ENCODE assay signal across 33 cellular contexts in the genomic region with DNA sequence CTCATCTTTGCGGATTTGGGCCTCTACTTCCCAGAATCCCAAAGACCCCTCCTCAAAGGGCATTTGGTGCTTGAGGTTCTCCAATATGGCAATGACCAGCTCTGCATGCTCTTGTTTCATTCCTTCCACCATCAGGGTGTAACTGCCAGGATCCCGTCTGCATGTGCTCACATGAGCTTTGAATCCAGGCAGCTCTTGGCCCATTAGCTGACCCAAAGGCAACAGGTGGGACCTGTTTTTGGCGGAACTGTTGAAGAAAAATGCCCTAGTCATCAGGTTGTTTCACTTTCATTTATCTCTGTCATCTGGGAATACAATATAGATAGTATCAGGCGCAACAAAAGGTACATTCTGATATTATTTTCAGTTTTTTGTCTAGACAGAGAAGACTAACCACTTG.
DNase-seq lines count a peak whose midpoint lies in the region; ATAC-seq and TF ChIP-seq lines count a peak whose summit lies in the region.
"Had no signal": no experiment of that assay in that cellular context is flagged by ENCODE, and none has a peak within 500 bp of the region (broad histone marks: within the 10 kb centered on the region; RNA-seq: fewer than 3 reads in every experiment).

No MANE protein-coding gene starts in this region.

- H3K36me3 Mint-ChIP-seq in mesothelial cell of epicardium, result peaks cover 20% of the 10 kb centered on the region
- H3K36me3 Mint-ChIP-seq in type B pancreatic cell, result peaks cover 14% of the 10 kb centered on the region

- no peak overlapping the region for H3K4me3 Mint-ChIP-seq in mesothelial cell of epicardium
- H3K4me3 Mint-ChIP-seq in type B pancreatic cell, result no peak overlapping the region
- H3K4me3 Mint-ChIP-seq: CD4-positive, alpha-beta memory T cell had no signal

- H3K9me3 ChIP-seq in esophagus muscularis mucosa, result peaks cover 0 to 7% (median 3%) of the 10 kb centered on the region in 4 donors
- H3K9me3 ChIP-seq in right lobe of liver, result no peaks in the 10 kb centered on the region
- H3K9me3 ChIP-seq: SJSA1 had no signal

- intact Hi-C loops in esophagus muscularis mucosa (cut with DNase I), result no loop called here
- intact Hi-C loops in right lobe of liver (cut with DNase I), result no loop called here

- TF ChIP-seq CTCF in LNCaP clone FGC (IDR thresholded peaks at IDR 0.05; ENCODE audit: control insufficient read depth, extremely low read depth, insufficient read depth), result no peak
- no peak for TF ChIP-seq CTCF in esophagus muscularis mucosa (IDR thresholded peaks at IDR 0.05)
- TF ChIP-seq CTCF in mesothelial cell of epicardium (IDR thresholded peaks at IDR 0.05; ENCODE audit: unreplicated experiment), result no peak
- TF ChIP-seq CTCF in type B pancreatic cell (conservative IDR thresholded peaks at IDR 0.05), result no peak
- no peak for TF ChIP-seq CTCF in right lobe of liver (IDR thresholded peaks at IDR 0.05)

- ATAC-seq in SK-N-SH treated with all-trans-retinoic acid at 6 μM for 48 hours (no peak), right lobe of liver (no peak)
- ATAC-seq: A549, GM12878, HCT116, PC-3 had no signal

- DNase-seq in LNCaP clone FGC (ENCODE audit: low read depth) (peak; percentile 61), esophagus muscularis mucosa (ENCODE audit: extremely low spot score) (peak; percentile 72), mesothelial cell of epicardium (ENCODE audit: low spot score in 2 of 2, unreplicated experiment in 2 of 2) (no peak), type B pancreatic cell (ENCODE audit: extremely low spot score, unreplicated experiment) (no peak), NCI-H748 (lab: John Stamatoyannopoulos, UW; ENCODE audit: unreplicated experiment) (no peak), right lobe of liver (no peak)
- DNase-seq: AML-193; CD4-positive, alpha-beta memory T cell; COR-L47; DMS79; EL; GDM1; GOT3; NCI-H1092; NCI-H1436; NCI-H187; NCI-H2081 treated with DMSO at 0.1 percent for 48 hours; NCI-H2171; NCI-H345; NCI-H510A treated with DMSO at 0.1 percent for 48 hours; NCI-H748 treated with DMSO at 0.1 percent for 48 hours; PC-3; Right ventricle myocardium superior; RPMI8226 had no signal

- TF ChIP-seq EP300 in esophagus muscularis mucosa (IDR thresholded peaks at IDR 0.05), result no peak

- H3K4me1 Mint-ChIP-seq in mesothelial cell of epicardium (peaks cover 33% of the 10 kb centered on the region), type B pancreatic cell (ENCODE audit: unreplicated experiment) (peaks cover 23% of the 10 kb centered on the region)
- H3K4me1 Mint-ChIP-seq: CD4-positive, alpha-beta memory T cell had no signal

- H3K4me3 ChIP-seq in LNCaP clone FGC (ENCODE audit: low read depth, low read length) (no peak overlapping the region), esophagus muscularis mucosa (no peak overlapping the region), right lobe of liver (no peak overlapping the region)
- H3K4me3 ChIP-seq: A549; BLaER1 treated with 17β-estradiol and CSF1 and Interleukin-3, amounts not matched to agents 10 nM and 100 nM; GM12878; SJSA1 had no signal

- H3K27me3 Mint-ChIP-seq in mesothelial cell of epicardium (ENCODE audit: low read depth) (no peaks in the 10 kb centered on the region), type B pancreatic cell (no peaks in the 10 kb centered on the region)
- H3K27me3 Mint-ChIP-seq: CD4-positive, alpha-beta memory T cell; IgD-negative memory B cell had no signal

- no peaks in the 10 kb centered on the region for H3K27me3 ChIP-seq in esophagus muscularis mucosa
- H3K27me3 ChIP-seq in right lobe of liver, result no peaks in the 10 kb centered on the region
- H3K27me3 ChIP-seq: BLaER1 treated with 17β-estradiol and CSF1 and Interleukin-3, amounts not matched to agents 10 nM and 100 nM; SJSA1 had no signal

- H3K4me1 ChIP-seq in esophagus muscularis mucosa (peaks cover 0 to 14% (median 9%) of the 10 kb centered on the region in 4 donors), right lobe of liver (no peaks in the 10 kb centered on the region)

- H3K27ac Mint-ChIP-seq in mesothelial cell of epicardium, result peak overlapping the region; percentile 86
- peak overlapping the region; percentile 11 for H3K27ac Mint-ChIP-seq in type B pancreatic cell
- H3K27ac Mint-ChIP-seq: CD4-positive, alpha-beta memory T cell; IgD-negative memory B cell had no signal

- WGBS in esophagus muscularis mucosa, result 91% methylated on average over 4 of the region's 4 CpGs
- WGBS in right lobe of liver (ENCODE audit: insufficient coverage, low coverage, low lambda C conversion rate, missing lambda C conversion rate), result 94% methylated on average over 4 of the region's 4 CpGs

- no peaks in the 10 kb centered on the region for H3K36me3 ChIP-seq in esophagus muscularis mucosa
- H3K36me3 ChIP-seq in right lobe of liver, result no peaks in the 10 kb centered on the region
- H3K36me3 ChIP-seq: SJSA1 had no signal

- no peak for TF ChIP-seq POLR2A in esophagus muscularis mucosa (IDR thresholded peaks at IDR 0.05; ENCODE audit: low read depth)
- no peak for TF ChIP-seq POLR2A in right lobe of liver (IDR thresholded peaks at IDR 0.05)

- peaks cover 34% of the 10 kb centered on the region for H3K9me3 Mint-ChIP-seq in mesothelial cell of epicardium
- H3K9me3 Mint-ChIP-seq in type B pancreatic cell, result peaks cover 16% of the 10 kb centered on the region

- no peak overlapping the region for H3K27ac ChIP-seq in esophagus muscularis mucosa (replicated peaks in 1 of 4)
- no peak overlapping the region for H3K27ac ChIP-seq in right lobe of liver
- H3K27ac ChIP-seq: A549; BLaER1 treated with 17β-estradiol and CSF1 and Interleukin-3, amounts not matched to agents 10 nM and 100 nM; HL-60; KMS-11; SJSA1 had no signal

TF ChIP-seq in SK-N-SH treated with all-trans-retinoic acid at 6 μM for 48 hours, 23 proteins besides CTCF, POLR2A, EP300 and RAD21:
- TF ChIP-seq PPARA (CRISPR knock-in tag; IDR thresholded peaks at IDR 0.05; ENCODE audit: borderline replicate concordance), result no peak
- TF ChIP-seq SNAI2 (CRISPR knock-in tag; IDR thresholded peaks at IDR 0.05), result no peak
- no peak for TF ChIP-seq ISL1 (CRISPR knock-in tag; IDR thresholded peaks at IDR 0.05)
- no peak for TF ChIP-seq ESRRG (CRISPR knock-in tag; IDR thresholded peaks at IDR 0.05)
- no peak for TF ChIP-seq ZNF565 (CRISPR knock-in tag; conservative IDR thresholded peaks at IDR 0.05; ENCODE audit: low read depth)
- TF ChIP-seq ZFP3 (CRISPR knock-in tag; IDR thresholded peaks at IDR 0.05), result no peak
- TF ChIP-seq ZNF8 (CRISPR knock-in tag; IDR thresholded peaks at IDR 0.05), result no peak
- TF ChIP-seq, protein P1, sequence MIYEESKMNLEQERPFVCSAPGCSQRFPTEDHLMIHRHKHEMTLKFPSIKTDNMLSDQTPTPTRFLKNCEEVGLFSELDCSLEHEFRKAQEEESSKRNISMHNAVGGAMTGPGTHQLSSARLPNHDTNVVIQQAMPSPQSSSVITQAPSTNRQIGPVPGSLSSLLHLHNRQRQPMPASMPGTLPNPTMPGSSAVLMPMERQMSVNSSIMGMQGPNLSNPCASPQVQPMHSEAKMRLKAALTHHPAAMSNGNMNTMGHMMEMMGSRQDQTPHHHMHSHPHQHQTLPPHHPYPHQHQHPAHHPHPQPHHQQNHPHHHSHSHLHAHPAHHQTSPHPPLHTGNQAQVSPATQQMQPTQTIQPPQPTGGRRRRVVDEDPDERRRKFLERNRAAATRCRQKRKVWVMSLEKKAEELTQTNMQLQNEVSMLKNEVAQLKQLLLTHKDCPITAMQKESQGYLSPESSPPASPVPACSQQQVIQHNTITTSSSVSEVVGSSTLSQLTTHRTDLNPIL (CRISPR knock-in tag; IDR thresholded peaks at IDR 0.05; ENCODE audit: low read depth), result no peak
- no peak for TF ChIP-seq TOX (CRISPR knock-in tag; IDR thresholded peaks at IDR 0.05; ENCODE audit: borderline replicate concordance)
- TF ChIP-seq, protein P2, sequence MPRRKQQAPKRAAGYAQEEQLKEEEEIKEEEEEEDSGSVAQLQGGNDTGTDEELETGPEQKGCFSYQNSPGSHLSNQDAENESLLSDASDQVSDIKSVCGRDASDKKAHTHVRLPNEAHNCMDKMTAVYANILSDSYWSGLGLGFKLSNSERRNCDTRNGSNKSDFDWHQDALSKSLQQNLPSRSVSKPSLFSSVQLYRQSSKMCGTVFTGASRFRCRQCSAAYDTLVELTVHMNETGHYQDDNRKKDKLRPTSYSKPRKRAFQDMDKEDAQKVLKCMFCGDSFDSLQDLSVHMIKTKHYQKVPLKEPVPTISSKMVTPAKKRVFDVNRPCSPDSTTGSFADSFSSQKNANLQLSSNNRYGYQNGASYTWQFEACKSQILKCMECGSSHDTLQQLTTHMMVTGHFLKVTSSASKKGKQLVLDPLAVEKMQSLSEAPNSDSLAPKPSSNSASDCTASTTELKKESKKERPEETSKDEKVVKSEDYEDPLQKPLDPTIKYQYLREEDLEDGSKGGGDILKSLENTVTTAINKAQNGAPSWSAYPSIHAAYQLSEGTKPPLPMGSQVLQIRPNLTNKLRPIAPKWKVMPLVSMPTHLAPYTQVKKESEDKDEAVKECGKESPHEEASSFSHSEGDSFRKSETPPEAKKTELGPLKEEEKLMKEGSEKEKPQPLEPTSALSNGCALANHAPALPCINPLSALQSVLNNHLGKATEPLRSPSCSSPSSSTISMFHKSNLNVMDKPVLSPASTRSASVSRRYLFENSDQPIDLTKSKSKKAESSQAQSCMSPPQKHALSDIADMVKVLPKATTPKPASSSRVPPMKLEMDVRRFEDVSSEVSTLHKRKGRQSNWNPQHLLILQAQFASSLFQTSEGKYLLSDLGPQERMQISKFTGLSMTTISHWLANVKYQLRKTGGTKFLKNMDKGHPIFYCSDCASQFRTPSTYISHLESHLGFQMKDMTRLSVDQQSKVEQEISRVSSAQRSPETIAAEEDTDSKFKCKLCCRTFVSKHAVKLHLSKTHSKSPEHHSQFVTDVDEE (CRISPR knock-in tag; IDR thresholded peaks at IDR 0.05), result no peak

Comparison
In these comparisons a context has a peak if more than half of its experiments do, and no peak if none do; other contexts are left out.
1. DNase-seq: peak in LNCaP clone FGC (single experiment) and esophagus muscularis mucosa (single experiment); none in mesothelial cell of epicardium (0 of 2), type B pancreatic cell (single experiment), NCI-H748 (single experiment) and right lobe of liver (0 of 3).